ENCODE assay signal across 5 cellular contexts in the genomic region with DNA sequence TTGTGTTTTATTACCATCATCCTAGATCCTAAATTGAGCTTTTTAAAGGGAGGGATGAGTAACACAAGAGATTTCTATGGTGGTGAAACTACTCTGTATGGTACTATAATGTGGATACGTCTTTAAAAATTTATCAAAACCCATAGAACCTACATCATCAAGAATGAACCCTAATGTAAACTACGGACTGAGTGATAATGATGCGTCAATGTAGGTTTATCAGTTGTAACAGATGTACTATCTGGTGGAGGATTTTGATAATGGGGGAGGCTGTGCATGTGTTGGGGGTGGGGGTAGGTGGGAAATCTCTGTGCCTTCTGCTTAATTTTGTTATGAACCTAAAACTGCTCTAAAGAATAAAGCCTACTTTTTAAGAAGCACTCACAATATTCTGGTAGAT.
"Had no signal": no experiment of that assay in that cellular context is flagged by ENCODE, and none has a peak within 500 bp of the region (broad histone marks: within the 10 kb centered on the region; RNA-seq: fewer than 3 reads in every experiment).

No MANE protein-coding gene starts in this region.

- H3K4me2 ChIP-seq: GM23338 had no signal

- H3K27ac ChIP-seq: HL-60 had no signal

- H2AFZ ChIP-seq: GM23338 had no signal

- H3K4me3 ChIP-seq: GM23338 had no signal

- DNase-seq: H9, HFFc6, KBM-7 had no signal
